8 cellular contexts compared by ENCODE assay signal in the genomic region with DNA sequence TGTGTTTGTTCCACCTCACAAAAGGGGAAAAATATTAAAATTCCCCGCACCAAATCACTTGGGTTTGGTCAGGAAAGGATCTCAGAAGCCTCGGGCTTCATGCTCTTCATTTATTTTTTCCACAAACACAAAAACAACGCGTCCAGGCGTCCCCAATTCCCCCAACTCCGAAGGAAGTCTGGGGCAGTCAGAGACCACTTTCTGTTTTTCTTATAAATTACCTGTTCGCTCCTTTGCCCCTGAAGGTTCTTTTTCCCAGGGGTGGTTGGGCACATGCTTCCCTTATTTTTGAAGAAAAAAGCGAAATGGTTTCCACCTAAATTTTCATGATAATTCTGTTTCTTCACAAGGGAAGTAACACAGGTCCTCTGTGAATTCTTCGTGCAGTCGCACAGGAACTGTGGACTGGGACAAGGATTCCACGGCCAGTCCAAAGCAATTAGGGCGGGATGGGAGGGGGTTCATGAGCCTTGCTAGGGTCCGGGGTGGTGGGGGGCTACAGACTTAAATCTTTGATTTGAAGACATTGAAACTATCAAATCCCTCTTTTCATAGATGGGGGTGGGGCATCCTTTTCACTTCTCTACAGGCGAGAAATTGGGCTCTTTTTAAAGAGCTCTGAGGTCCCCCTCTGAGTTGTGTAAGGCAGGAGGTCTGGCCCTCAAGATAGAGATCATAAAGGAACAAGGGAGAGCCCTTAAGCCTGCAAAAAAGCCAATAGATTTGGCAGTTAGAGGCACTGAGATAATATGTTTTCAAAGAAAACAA. TPM values are rescaled to one million over a fixed set of nuclear protein-coding genes. Genes with fewer than 3 reads are reported as not detected.
DNase-seq lines count a peak whose midpoint lies in the region; ATAC-seq and TF ChIP-seq lines count a peak whose summit lies in the region.

No MANE protein-coding gene starts in this region.

- POLR2A ChIA-PET in AG04450 (lab: Yijun Ruan, JAX) = interaction anchor here (1.0 to 2.5 kb wide), 8 partner anchors 11 to 160 kb away, joined by 3 to 31 read pairs (median 12); a partner anchor contains a TSS

- DNase-seq in AG04450 (ENCODE audit: low read depth, low spot score) (no peak), ELR (ENCODE audit: low read depth) (peak; percentile 47), NCI-H82 treated with DMSO at 0.1 percent for 48 hours (lab: John Stamatoyannopoulos, UW; ENCODE audit: unreplicated experiment) (peak; percentile 64), astrocyte of the cerebellum (ENCODE audit: low read depth) (no peak)

- no peaks in the 10 kb centered on the region for H3K27me3 ChIP-seq in AG04450 (ENCODE audit: control insufficient read depth, insufficient read depth, low read length)
- H3K27me3 ChIP-seq in iPS-18a (ENCODE audit: control insufficient read depth, insufficient read depth, low read length) = no peaks in the 10 kb centered on the region
- H3K27me3 ChIP-seq in skeletal muscle tissue (ENCODE audit: control insufficient read depth in 3 of 3, insufficient read depth in 3 of 3, low read length in 3 of 3) = no peaks in the 10 kb centered on the region

- no peak for TF ChIP-seq CTCF in AG04450 (IDR thresholded peaks at IDR 0.05; ENCODE audit: low read depth, low read length)
- TF ChIP-seq CTCF in astrocyte of the cerebellum (IDR thresholded peaks at IDR 0.05; ENCODE audit: low read depth, low read length, missing control alignments) = no peak

- H3K27ac ChIP-seq in AG04450 (ENCODE audit: low read depth, low read length) = peak overlapping the region; percentile 90
- peak overlapping the region; percentile 94 for H3K27ac ChIP-seq in iPS-18a (ENCODE audit: low read length)
- peak overlapping the region; percentile 93 for H3K27ac ChIP-seq in skeletal muscle tissue (ENCODE audit: low read depth, low read length)

- CTCF ChIA-PET in AG04450 (lab: Charles Lee) = interaction anchor here (1.0 to 2.9 kb wide), 3 partner anchors 9 to 40 kb away, joined by 3 to 18 read pairs (median 10); no protein-coding TSS in a partner anchor

- H3K4me1 ChIP-seq in iPS-18a (ENCODE audit: control insufficient read depth, low read depth, low read length) = peaks cover 16% of the 10 kb centered on the region
- H3K4me1 ChIP-seq in skeletal muscle tissue (ENCODE audit: control insufficient read depth in 3 of 3, insufficient read depth in 3 of 3, low read length in 3 of 3) = peaks cover 4 to 12% (median 8%) of the 10 kb centered on the region in 3 donors

- ATAC-seq in HG03342 (IDR thresholded peaks at IDR 0.05; ENCODE audit: unreplicated experiment) (no peak), HG03039 (IDR thresholded peaks at IDR 0.05; ENCODE audit: unreplicated experiment) (no peak)

- H3K4me3 ChIP-seq in AG04450 (ENCODE audit: low read depth, low read length) (peak overlapping the region; percentile 77), astrocyte of the cerebellum (ENCODE audit: low read depth, low read length) (peak overlapping the region; percentile 78), iPS-18a (ENCODE audit: low read length) (peak overlapping the region; percentile 80), skeletal muscle tissue (ENCODE audit: low read length in 3 of 3) (peak overlapping the region; percentile 75 to 94 (median 89))

- H3K9ac ChIP-seq in iPS-18a (ENCODE audit: low read length) = peak overlapping the region; percentile 97
- peak overlapping the region; percentile 83 to 91 (median 90) for H3K9ac ChIP-seq in skeletal muscle tissue (ENCODE audit: low read depth in 1 of 3, low read length in 3 of 3)

- in situ Hi-C loops in astrocyte of the cerebellum (cut with HindIII; ENCODE audit: low sequenced_read_pairs) = no loop called here

- H3K9me3 ChIP-seq in AG04450 (ENCODE audit: control insufficient read depth, insufficient read depth, low read length) (no peaks in the 10 kb centered on the region), iPS-18a (ENCODE audit: control insufficient read depth, low read depth, low read length) (no peaks in the 10 kb centered on the region), skeletal muscle tissue (ENCODE audit: control insufficient read depth in 3 of 3, low read length in 3 of 3) (no peaks in the 10 kb centered on the region)

- no peaks in the 10 kb centered on the region for H3K36me3 ChIP-seq in iPS-18a (ENCODE audit: control insufficient read depth, low read depth, low read length)
- no peaks in the 10 kb centered on the region for H3K36me3 ChIP-seq in skeletal muscle tissue (ENCODE audit: control insufficient read depth in 3 of 3, insufficient read depth in 3 of 3, low read length in 3 of 3)

RNA-seq across cellular contexts. Expression of a gene that starts 30.5 kb away (rescaled TPM):
- polyA plus RNA-seq in AG04450 (2011; rRNA removed) = 19.5 and 21.4 TPM in 2 replicates
- 19.7 and 20.1 TPM in 2 replicates for polyA minus RNA-seq in AG04450 (2011; rRNA and poly(A)+ RNA removed)
- total RNA-seq in skeletal muscle tissue = 4.7 TPM

Comparison
In these comparisons a context has a peak if more than half of its experiments do, and no peak if none do; other contexts are left out.
1. DNase-seq: peak in ELR (single experiment) and NCI-H82 treated with DMSO at 0.1 percent for 48 hours (single experiment); none in AG04450 (single experiment) and astrocyte of the cerebellum (single experiment).
2. Peak in every context shown above with its lines, with median percentiles within 50 percentile points of each other: H3K27ac ChIP-seq and H3K4me3 ChIP-seq.